1 cellular context compared by ENCODE assay signal in the genomic region with DNA sequence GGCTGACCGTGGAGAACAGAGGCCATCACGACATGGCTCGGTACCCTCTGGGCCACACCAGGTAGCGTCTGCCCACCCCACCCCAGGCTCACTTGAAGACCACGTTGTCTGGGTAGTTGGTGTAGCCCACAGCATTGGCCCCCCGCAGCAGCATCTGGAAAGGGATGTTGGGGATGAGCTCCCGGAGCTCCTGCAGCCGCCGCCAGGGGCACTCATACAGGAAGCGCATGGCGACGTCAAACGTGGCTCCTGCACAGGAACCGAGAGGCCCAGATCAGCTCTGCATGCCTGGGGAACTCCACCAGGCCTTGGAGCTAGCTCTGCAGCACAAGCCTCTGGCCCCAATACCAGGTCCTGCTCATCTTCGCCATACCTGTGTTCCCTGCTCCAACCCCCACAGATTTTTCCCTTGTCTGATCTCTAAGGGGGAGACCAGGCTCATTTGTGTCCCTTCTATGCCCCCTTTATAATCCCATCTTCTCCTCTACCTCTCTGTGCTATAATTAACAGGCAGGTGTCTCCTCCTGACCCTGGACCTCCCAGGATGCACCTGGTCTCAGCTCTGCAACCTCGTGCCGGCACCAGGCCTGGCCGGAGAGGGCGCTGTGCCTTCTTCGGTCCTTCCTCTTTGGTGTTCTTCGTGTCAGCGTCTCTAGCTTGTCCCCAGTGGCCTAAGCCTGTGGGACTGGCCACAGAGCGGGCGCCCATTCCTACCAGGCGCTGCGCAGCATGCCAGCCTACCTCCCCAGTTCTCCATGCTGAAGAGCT.
TF ChIP-seq lines count a peak whose summit lies in the region.

No MANE protein-coding gene starts in this region.

TF ChIP-seq in HEK293, 187 proteins besides CTCF, POLR2A, EP300 and RAD21 (continued from another document):
- TF ChIP-seq, protein P1, sequence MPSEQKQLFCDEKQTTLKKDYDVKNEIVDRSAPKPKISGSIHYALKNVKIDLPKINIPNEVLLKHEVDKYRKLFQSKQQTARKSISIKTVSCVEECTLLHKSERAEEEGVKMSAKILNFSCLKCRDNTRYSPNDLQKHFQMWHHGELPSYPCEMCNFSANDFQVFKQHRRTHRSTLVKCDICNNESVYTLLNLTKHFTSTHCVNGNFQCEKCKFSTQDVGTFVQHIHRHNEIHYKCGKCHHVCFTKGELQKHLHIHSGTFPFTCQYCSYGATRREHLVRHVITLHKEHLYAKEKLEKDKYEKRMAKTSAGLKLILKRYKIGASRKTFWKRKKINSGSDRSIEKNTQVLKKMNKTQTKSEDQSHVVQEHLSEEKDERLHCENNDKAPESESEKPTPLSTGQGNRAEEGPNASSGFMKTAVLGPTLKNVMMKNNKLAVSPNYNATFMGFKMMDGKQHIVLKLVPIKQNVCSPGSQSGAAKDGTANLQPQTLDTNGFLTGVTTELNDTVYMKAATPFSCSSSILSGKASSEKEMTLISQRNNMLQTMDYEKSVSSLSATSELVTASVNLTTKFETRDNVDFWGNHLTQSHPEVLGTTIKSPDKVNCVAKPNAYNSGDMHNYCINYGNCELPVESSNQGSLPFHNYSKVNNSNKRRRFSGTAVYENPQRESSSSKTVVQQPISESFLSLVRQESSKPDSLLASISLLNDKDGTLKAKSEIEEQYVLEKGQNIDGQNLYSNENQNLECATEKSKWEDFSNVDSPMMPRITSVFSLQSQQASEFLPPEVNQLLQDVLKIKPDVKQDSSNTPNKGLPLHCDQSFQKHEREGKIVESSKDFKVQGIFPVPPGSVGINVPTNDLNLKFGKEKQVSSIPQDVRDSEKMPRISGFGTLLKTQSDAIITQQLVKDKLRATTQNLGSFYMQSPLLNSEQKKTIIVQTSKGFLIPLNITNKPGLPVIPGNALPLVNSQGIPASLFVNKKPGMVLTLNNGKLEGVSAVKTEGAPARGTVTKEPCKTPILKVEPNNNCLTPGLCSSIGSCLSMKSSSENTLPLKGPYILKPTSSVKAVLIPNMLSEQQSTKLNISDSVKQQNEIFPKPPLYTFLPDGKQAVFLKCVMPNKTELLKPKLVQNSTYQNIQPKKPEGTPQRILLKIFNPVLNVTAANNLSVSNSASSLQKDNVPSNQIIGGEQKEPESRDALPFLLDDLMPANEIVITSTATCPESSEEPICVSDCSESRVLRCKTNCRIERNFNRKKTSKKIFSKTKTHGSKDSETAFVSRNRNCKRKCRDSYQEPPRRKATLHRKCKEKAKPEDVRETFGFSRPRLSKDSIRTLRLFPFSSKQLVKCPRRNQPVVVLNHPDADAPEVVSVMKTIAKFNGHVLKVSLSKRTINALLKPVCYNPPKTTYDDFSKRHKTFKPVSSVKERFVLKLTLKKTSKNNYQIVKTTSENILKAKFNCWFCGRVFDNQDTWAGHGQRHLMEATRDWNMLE (tag by site-specific recombination; conservative IDR thresholded peaks at IDR 0.05; ENCODE audit: low read depth): no peak
- TF ChIP-seq ZNF341 (tag by site-specific recombination; IDR thresholded peaks at IDR 0.05; ENCODE audit: low read depth): no peak
- no peak for TF ChIP-seq ZNF169 (tag by site-specific recombination; IDR thresholded peaks at IDR 0.05)
- no peak for TF ChIP-seq ZBTB17 (tag by site-specific recombination; IDR thresholded peaks at IDR 0.05)
- TF ChIP-seq ZNF792 (tag by site-specific recombination; IDR thresholded peaks at IDR 0.05): no peak
- TF ChIP-seq GLI4 (tag by site-specific recombination; IDR thresholded peaks at IDR 0.05): no peak
- TF ChIP-seq KLF8 (tag by site-specific recombination; IDR thresholded peaks at IDR 0.05): no peak
- no peak for TF ChIP-seq ZNF211 (tag by site-specific recombination; IDR thresholded peaks at IDR 0.05; ENCODE audit: low read depth)
- TF ChIP-seq ZFP41 (tag by site-specific recombination; IDR thresholded peaks at IDR 0.05; ENCODE audit: borderline replicate concordance): no peak
- TF ChIP-seq, protein P2, sequence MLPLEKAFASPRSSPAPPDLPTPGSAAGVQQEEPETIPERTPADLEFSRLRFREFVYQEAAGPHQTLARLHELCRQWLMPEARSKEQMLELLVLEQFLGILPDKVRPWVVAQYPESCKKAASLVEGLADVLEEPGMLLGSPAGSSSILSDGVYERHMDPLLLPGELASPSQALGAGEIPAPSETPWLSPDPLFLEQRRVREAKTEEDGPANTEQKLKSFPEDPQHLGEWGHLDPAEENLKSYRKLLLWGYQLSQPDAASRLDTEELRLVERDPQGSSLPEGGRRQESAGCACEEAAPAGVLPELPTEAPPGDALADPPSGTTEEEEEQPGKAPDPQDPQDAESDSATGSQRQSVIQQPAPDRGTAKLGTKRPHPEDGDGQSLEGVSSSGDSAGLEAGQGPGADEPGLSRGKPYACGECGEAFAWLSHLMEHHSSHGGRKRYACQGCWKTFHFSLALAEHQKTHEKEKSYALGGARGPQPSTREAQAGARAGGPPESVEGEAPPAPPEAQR (tag by site-specific recombination; IDR thresholded peaks at IDR 0.05): no peak
- TF ChIP-seq ZNF76 (tag by site-specific recombination; IDR thresholded peaks at IDR 0.05; ENCODE audit: borderline replicate concordance, low read depth): no peak
